In genomic region chr2:62435720-62436119, GRCh38 we compare ENCODE assay signal across 15 cellular contexts.
A peak's percentile ranks its signal among the peaks of the same experiment; 100 is the strongest.
DNase-seq lines count a peak whose midpoint lies in the region; ATAC-seq, FAIRE-seq and TF ChIP-seq lines count a peak whose summit lies in the region.
"Had no signal": no experiment of that assay in that cellular context is flagged by ENCODE, and none has a peak within 500 bp of the region (broad histone marks: within the 10 kb centered on the region; RNA-seq: fewer than 3 reads in every experiment).

No MANE protein-coding gene starts in this region.

- H3K27ac ChIP-seq in HepG2 (ENCODE audit: extremely low read length, insufficient read depth, low read length), result no peak overlapping the region
- H3K27ac ChIP-seq: right atrium auricular region, RWPE1, tibial artery had no signal

- H3K9me3 Mint-ChIP-seq in Calu3 (ENCODE audit: low read depth, unreplicated experiment), result peaks cover 3% of the 10 kb centered on the region
- H3K9me3 Mint-ChIP-seq: IgD-negative memory B cell had no signal

- H4K20me1 ChIP-seq in HepG2 (ENCODE audit: insufficient read depth, low read length), result no peaks in the 10 kb centered on the region

- H2AFZ ChIP-seq in HepG2 (ENCODE audit: low read length), result no peak overlapping the region

- intact Hi-C loops in Right ventricle myocardium superior (cut with DNase I), result no loop called here
- intact Hi-C loops in left ventricle myocardium superior (cut with micrococcal nuclease), result no loop called here
- intact Hi-C loops in HepG2 (cut with micrococcal nuclease; ENCODE audit: unreplicated experiment), result no loop called here
- intact Hi-C loops in Calu3 (cut with micrococcal nuclease; ENCODE audit: unreplicated experiment), result no loop called here

- H3K9me3 ChIP-seq in HepG2 (ENCODE audit: low read length), result no peaks in the 10 kb centered on the region
- H3K9me3 ChIP-seq: right atrium auricular region, tibial artery had no signal

- H3K27me3 Mint-ChIP-seq in Calu3 (ENCODE audit: unreplicated experiment), result no peaks in the 10 kb centered on the region

- no peak overlapping the region for H3K4me2 ChIP-seq in HepG2 (ENCODE audit: low read depth, low read length)

- BruUV-seq in HepG2 (replicated peaks; lab: Mats Ljungman, UMichigan) (no TSS peak), Calu3 (replicated peaks; lab: Mats Ljungman, UMichigan) (no TSS peak)

- WGBS in HepG2 (ENCODE audit: low lambda C conversion rate), result 8% methylated on average over 3 of the region's 3 CpGs

- CTCF ChIA-PET in HepG2 (lab: Yijun Ruan, JAX; ENCODE audit: low intra/inter-chr PET ratio, low total read pairs) (no interaction called here), Calu3 (lab: Charles Lee) (no interaction called here)

- ATAC-seq in Right ventricle myocardium superior (ENCODE audit: poor library complexity) (peak; percentile 43), left ventricle myocardium superior (no peak), GM21737 (IDR thresholded peaks at IDR 0.05; ENCODE audit: unreplicated experiment) (peak; percentile 80), HG03159 (IDR thresholded peaks at IDR 0.05; ENCODE audit: unreplicated experiment) (peak; percentile 83), HepG2 (no peak)

- no peak overlapping the region for H3K27ac Mint-ChIP-seq in Calu3 (ENCODE audit: unreplicated experiment)
- H3K27ac Mint-ChIP-seq: IgD-negative memory B cell had no signal

- TF ChIP-seq CTCF in HepG2 (CRISPR knock-in tag; IDR thresholded peaks at IDR 0.05), result no peak
- no peak for TF ChIP-seq CTCF in Calu3 (IDR thresholded peaks at IDR 0.05; ENCODE audit: unreplicated experiment)

- in situ Hi-C loops in HepG2 (cut with HindIII; ENCODE audit: extremely low pct_ligation_motif_present, low pct_unique_long_range_greater_than_20kb), result no loop called here

- no peak for TF ChIP-seq POLR2A in HepG2 (IDR thresholded peaks at IDR 0.05; ENCODE audit: insufficient read depth in 1 of 2, low read depth in 2 of 2, low read length in 2 of 2)

- no peaks in the 10 kb centered on the region for H3K36me3 ChIP-seq in HepG2 (replicated peaks in 1 of 2; ENCODE audit: control insufficient read depth in 1 of 2, insufficient read depth in 2 of 2, low read length in 2 of 2)
- H3K36me3 ChIP-seq: right atrium auricular region, tibial artery had no signal

- DNase-seq in Right ventricle myocardium superior (no peak), left ventricle myocardium superior (no peak), HepG2 (ENCODE audit: low spot score) (no peak), Calu3 (no peak), NCI-H748 (lab: John Stamatoyannopoulos, UW; ENCODE audit: unreplicated experiment) (no peak)
- no peak for DNase-seq in activated CD4-positive, alpha-beta T cell treated with anti-CD3 and anti-CD28 coated beads, Interleukin-2, amount 50 U/mL, for 1 hour
- DNase-seq: 8988T, activated T-cell treated with anti-CD3 and anti-CD28 coated beads for 4 hours, midbrain, tibial artery had no signal

- H3K4me1 Mint-ChIP-seq in Calu3 (ENCODE audit: low read depth, unreplicated experiment), result no peaks in the 10 kb centered on the region

- POLR2A ChIA-PET in HepG2 (lab: Yijun Ruan, JAX), result no interaction called here

- no peak for FAIRE-seq in HepG2 (lab: Jason Lieb, UNC)

- H3K4me3 ChIP-seq in HepG2 (replicated peaks in 1 of 3; ENCODE audit: insufficient read depth in 1 of 3, low read depth in 2 of 3, low read length in 3 of 3), result no peak overlapping the region
- H3K4me3 ChIP-seq: right atrium auricular region, tibial artery had no signal

- no peak for TF ChIP-seq RAD21 in HepG2 (CRISPR knock-in tag; IDR thresholded peaks at IDR 0.05)

- H3K27me3 ChIP-seq in HepG2 (ENCODE audit: control insufficient read depth in 1 of 2, insufficient read depth in 2 of 2, low read length in 2 of 2), result peaks cover 4 to 18% of the 10 kb centered on the region in 2 experiments; a peak in 3 of 5 replicates
- H3K27me3 ChIP-seq: right atrium auricular region, tibial artery had no signal

- H3K9ac ChIP-seq in HepG2 (ENCODE audit: insufficient read depth, low read depth, low read length), result no peak overlapping the region

- H3K36me3 Mint-ChIP-seq in Calu3 (ENCODE audit: insufficient read depth, unreplicated experiment), result no peaks in the 10 kb centered on the region
- H3K36me3 Mint-ChIP-seq: IgD-negative memory B cell had no signal

- H3K79me2 ChIP-seq in HepG2 (ENCODE audit: insufficient read depth, low read length), result no peaks in the 10 kb centered on the region

- TF ChIP-seq EP300 in HepG2 (IDR thresholded peaks at IDR 0.05; ENCODE audit: low read depth in 2 of 2, low read length in 2 of 2) (no peak), HepG2 (CRISPR knock-in tag; IDR thresholded peaks at IDR 0.05; ENCODE audit: borderline replicate concordance) (no peak)

- H3K4me3 Mint-ChIP-seq in Calu3 (ENCODE audit: low read depth, unreplicated experiment), result no peak overlapping the region

- no peaks in the 10 kb centered on the region for H3K4me1 ChIP-seq in HepG2 (ENCODE audit: insufficient read depth, low read length)
- H3K4me1 ChIP-seq: right atrium auricular region, tibial artery had no signal

TF ChIP-seq in HepG2, 621 proteins besides CTCF, POLR2A, EP300 and RAD21:
- no peak for TF ChIP-seq FOXP1 (IDR thresholded peaks at IDR 0.05)
- no peak for TF ChIP-seq FOXP1 (CRISPR knock-in tag; IDR thresholded peaks at IDR 0.05)
- no peak for TF ChIP-seq FOXP4 (CRISPR knock-in tag; IDR thresholded peaks at IDR 0.05)
- no peak for TF ChIP-seq CENPBD1 (CRISPR knock-in tag; IDR thresholded peaks at IDR 0.05; ENCODE audit: borderline replicate concordance, low read depth)
- no peak for TF ChIP-seq MLX (CRISPR knock-in tag; IDR thresholded peaks at IDR 0.05)

Comparison
In these comparisons a context has a peak if more than half of its experiments do, and no peak if none do; other contexts are left out.
1. ATAC-seq: peak in Right ventricle myocardium superior (single experiment), GM21737 (single experiment) and HG03159 (single experiment); none in left ventricle myocardium superior (single experiment) and HepG2 (single experiment).